ENCODE assay signal across 8 cellular contexts in genomic region chr11:63915961-63916836, GRCh38. TPM values are rescaled to one million over a fixed set of nuclear protein-coding genes. Genes with fewer than 3 reads are reported as not detected.
DNase-seq lines count a peak whose midpoint lies in the region; ATAC-seq and TF ChIP-seq lines count a peak whose summit lies in the region.

No MANE protein-coding gene starts in this region.

- peaks cover 13% of the 10 kb centered on the region for H3K4me1 Mint-ChIP-seq in activated naive CD8-positive, alpha-beta T cell (ENCODE audit: low read depth)

- intact Hi-C loops in A673 (cut with micrococcal nuclease; ENCODE audit: unreplicated experiment) (no loop called here), left ventricle myocardium superior (cut with micrococcal nuclease) (no loop called here)

- no peaks in the 10 kb centered on the region for H3K27me3 Mint-ChIP-seq in activated naive CD8-positive, alpha-beta T cell

- peak; percentile 79 for DNase-seq in A673 (ENCODE audit: low spot score)
- DNase-seq in NCI-H2227 (lab: John Stamatoyannopoulos, UW; ENCODE audit: unreplicated experiment), result peak; percentile 83
- DNase-seq in left ventricle myocardium superior, result peak; percentile 75

- H3K9me3 ChIP-seq in A673 (ENCODE audit: low read depth, low read length, poor library complexity, severe bottlenecking) (no peaks in the 10 kb centered on the region), skeletal muscle satellite cell (replicated peaks; ENCODE audit: low read length) (no peaks in the 10 kb centered on the region)

- H3K4me1 ChIP-seq in A673 (ENCODE audit: insufficient read depth, low read length, poor library complexity, severe bottlenecking), result peaks cover 23% of the 10 kb centered on the region
- H3K4me1 ChIP-seq in skeletal muscle satellite cell (ENCODE audit: control insufficient read depth, insufficient read depth, low read length), result peaks cover 38% of the 10 kb centered on the region

- no peaks in the 10 kb centered on the region for H3K36me3 Mint-ChIP-seq in activated naive CD8-positive, alpha-beta T cell

- H3K4me3 ChIP-seq in A673 (ENCODE audit: low read depth, low read length, poor library complexity, severe bottlenecking) (peak overlapping the region; percentile 60), skeletal muscle satellite cell (ENCODE audit: low read length) (peak overlapping the region; percentile 71)

- ATAC-seq in left ventricle myocardium superior (no peak), HG03139 (IDR thresholded peaks at IDR 0.05; ENCODE audit: unreplicated experiment) (no peak), HG03159 (IDR thresholded peaks at IDR 0.05; ENCODE audit: unreplicated experiment) (no peak)

- no TSS peak for BruUV-seq in A673 (replicated peaks; lab: Mats Ljungman, UMichigan)

- CTCF ChIA-PET in A673 (lab: Charles Lee), result interaction anchor here (0.6 to 1.1 kb wide), 2 partner anchors 24 to 29 kb away, joined by 5 to 6 read pairs; no protein-coding TSS in a partner anchor

- TF ChIP-seq CTCF in A673 (conservative IDR thresholded peaks at IDR 0.05; ENCODE audit: low read depth, low read length) (peak; percentile 66), GM12874 (IDR thresholded peaks at IDR 0.05; ENCODE audit: insufficient read depth, low read depth, low read length) (peak; percentile 78)

- no peak overlapping the region for H3K27ac ChIP-seq in A673 (ENCODE audit: low read depth, low read length, poor library complexity, severe bottlenecking)

- no peak overlapping the region for H3K27ac Mint-ChIP-seq in activated naive CD8-positive, alpha-beta T cell

- H3K4me2 ChIP-seq in skeletal muscle satellite cell (ENCODE audit: low read length), result peak overlapping the region; percentile 91

- H3K9ac ChIP-seq in skeletal muscle satellite cell (ENCODE audit: low read depth, low read length), result no peak overlapping the region

- H3K36me3 ChIP-seq in A673 (ENCODE audit: insufficient read depth, low read length, poor library complexity, severe bottlenecking) (no peaks in the 10 kb centered on the region), skeletal muscle satellite cell (ENCODE audit: insufficient read depth, low read length) (no peaks in the 10 kb centered on the region)

- H3K9me3 Mint-ChIP-seq in activated naive CD8-positive, alpha-beta T cell (ENCODE audit: low read depth), result no peaks in the 10 kb centered on the region

- POLR2A ChIA-PET in A673 (lab: Charles Lee; ENCODE audit: low non-redundant PET), result interaction anchor here (0.6 to 0.7 kb wide), 2 partner anchors 46 to 51 kb away, joined by 3 to 4 read pairs; no protein-coding TSS in a partner anchor

- H3K27me3 ChIP-seq in A673 (replicated peaks; ENCODE audit: insufficient read depth, low read depth, low read length, poor library complexity), result no peaks in the 10 kb centered on the region
- H3K27me3 ChIP-seq in skeletal muscle satellite cell (ENCODE audit: control insufficient read depth, insufficient read depth, low read length), result peaks cover 4% of the 10 kb centered on the region

- peak overlapping the region; percentile 83 for H3K4me3 Mint-ChIP-seq in activated naive CD8-positive, alpha-beta T cell

RNA-seq across cellular contexts. Expression of gene RCOR2, which starts 0.8 kb away (rescaled TPM):
- total RNA-seq in A673 (2021) (3.9 and 7.6 TPM in 2 replicates), left ventricle myocardium superior (14.5 TPM)
- 3.0 and 5.5 TPM in 2 replicates for total RNA-seq in skeletal muscle satellite cell (2012; rRNA removed)

RNA-seq across cellular contexts. Expression of gene NAA40, which starts 22.6 kb away (rescaled TPM):
- 44.8 and 51.2 TPM in 2 replicates for total RNA-seq in A673 (2021)
- total RNA-seq in left ventricle myocardium superior, result 26.5 TPM
- 9.0 and 12.2 TPM in 2 replicates for total RNA-seq in skeletal muscle satellite cell (2012; rRNA removed)

RNA-seq across cellular contexts. Expression of gene COX8A, which starts 58.2 kb away (rescaled TPM):
- total RNA-seq in A673 (2021) (615 and 652 TPM in 2 replicates), left ventricle myocardium superior (1,107 TPM)
- total RNA-seq in skeletal muscle satellite cell (2012; rRNA removed), result 355 and 475 TPM in 2 replicates
